Comparison of ENCODE assay signal across 29 cellular contexts in the genomic region with DNA sequence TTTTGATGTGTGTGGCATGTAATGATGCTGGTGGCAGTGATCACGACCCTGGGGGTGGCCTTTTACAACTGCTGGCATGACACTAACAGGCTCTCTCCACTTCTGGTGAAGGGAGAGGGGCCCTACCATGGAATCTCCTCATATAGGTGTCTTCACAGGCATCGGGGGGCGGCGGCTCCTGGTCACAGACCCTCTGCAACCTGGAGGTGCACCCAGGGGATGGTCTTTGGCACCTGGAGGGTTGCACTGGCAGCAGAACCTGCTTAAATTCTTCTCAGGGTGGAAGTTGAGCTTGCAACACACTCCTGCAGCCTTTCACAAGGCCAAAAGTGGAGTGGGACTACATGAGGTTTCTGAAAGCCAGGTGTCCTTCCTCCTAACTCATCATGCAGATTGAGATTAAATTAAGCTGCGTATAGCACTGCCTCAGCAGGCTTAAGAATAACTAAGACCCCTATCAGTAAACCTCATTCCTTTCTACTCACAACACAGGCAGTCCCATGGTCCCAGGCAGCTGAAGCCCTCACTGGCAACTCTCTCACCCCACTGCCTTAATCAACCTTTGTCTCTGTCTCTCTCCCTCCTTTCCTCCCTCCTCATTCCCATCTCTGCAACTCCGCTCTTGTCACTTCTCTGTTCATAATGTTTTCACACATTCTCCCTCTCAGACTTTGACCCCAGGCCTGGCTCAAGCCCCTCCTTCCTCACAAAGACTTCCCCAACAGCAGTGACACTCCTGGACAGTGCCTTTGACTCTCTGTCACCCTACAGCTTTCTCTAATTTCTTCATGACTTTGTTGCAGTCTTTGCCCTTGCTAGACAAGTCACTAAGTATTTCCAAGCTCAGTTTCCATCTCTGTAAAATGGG. TPM values are rescaled to one million over a fixed set of nuclear protein-coding genes. Genes with fewer than 3 reads are reported as not detected.
DNase-seq lines count a peak whose midpoint lies in the region; ATAC-seq, FAIRE-seq and TF ChIP-seq lines count a peak whose summit lies in the region.
"Had no signal": no experiment of that assay in that cellular context is flagged by ENCODE, and none has a peak within 500 bp of the region (broad histone marks: within the 10 kb centered on the region; RNA-seq: fewer than 3 reads in every experiment).

No MANE protein-coding gene starts in this region.

- no peaks in the 10 kb centered on the region for H3F3A ChIP-seq in neural progenitor cell (ENCODE audit: low read depth)

- no peak for TF ChIP-seq EP300 in esophagus muscularis mucosa (IDR thresholded peaks at IDR 0.05)

- peaks cover 2% of the 10 kb centered on the region for H3K27me3 Mint-ChIP-seq in neural progenitor cell (ENCODE audit: insufficient read depth, low read depth)

- DNase-seq in left ventricle myocardium inferior (no peak), Right ventricle myocardium superior (no peak), esophagus muscularis mucosa (ENCODE audit: extremely low spot score) (peak; percentile 90), neural progenitor cell (ENCODE audit: low spot score) (no peak), urothelium cell line (ENCODE audit: low spot score) (no peak), RCC 7860 (ENCODE audit: low spot score) (no peak), NCI-H2029 (lab: John Stamatoyannopoulos, UW) (no peak), NCI-H526 treated with DMSO at 0.1 percent for 48 hours (lab: John Stamatoyannopoulos, UW) (no peak)
- DNase-seq: activated CD4-positive, alpha-beta T cell treated with anti-CD3 and anti-CD28 coated beads, Interleukin-2, amount 50 U/mL, for 48 hours; activated naive CD4-positive, alpha-beta T cell treated with Interleukin-2 at 50 U/mL for 16 hours; activated T-cell treated with anti-CD3 and anti-CD28 coated beads, Interleukin-2, amount 50 U/mL, for 72 hours; AML-193; CD4-positive, alpha-beta memory T cell; dermis blood vessel endothelial cell; endodermal cell; foreskin fibroblast; HCEC 1CT; left lung; NCI-H146; NCI-H2107; NCI-H82; RPMI8226 had no signal

- no peak overlapping the region for H2AFZ ChIP-seq in neural progenitor cell (replicated peaks)

- H3K4me3 ChIP-seq in left ventricle myocardium inferior: no peak overlapping the region
- H3K4me3 ChIP-seq in esophagus muscularis mucosa: no peak overlapping the region
- no peak overlapping the region for H3K4me3 ChIP-seq in neural progenitor cell
- H3K4me3 ChIP-seq: left lung, suprapubic skin had no signal

- H3K79me2 ChIP-seq in neural progenitor cell (ENCODE audit: low read depth): no peaks in the 10 kb centered on the region

- TF ChIP-seq CTCF in left ventricle myocardium inferior (IDR thresholded peaks at IDR 0.05; ENCODE audit: borderline replicate concordance) (no peak), esophagus muscularis mucosa (IDR thresholded peaks at IDR 0.05) (no peak), neural progenitor cell (IDR thresholded peaks at IDR 0.05) (no peak)

- ATAC-seq in Right ventricle myocardium superior (ENCODE audit: poor library complexity): no peak
- ATAC-seq: activated CD4-positive, CD25-positive, alpha-beta regulatory T cell treated with anti-CD3 and anti-CD28 coated beads, Interleukin-2, amount 50 U/mL, for 24 hours; activated T-cell treated with anti-CD3 and anti-CD28 coated beads, Interleukin-2, amount 50 U/mL, for 72 hours; left lung; stimulated activated memory B cell treated with anti-CD40 and anti-IgM and Interleukin-4, amounts not matched to agents 10 μg/mL and 1 μg/mL and 100 μg/mL, for 72 hours had no signal

- peak; percentile 74 for FAIRE-seq in urothelium cell line (lab: Jason Lieb, UNC)
- no peak for FAIRE-seq in RCC 7860 (lab: Jason Lieb, UNC)

- H3K36me3 ChIP-seq in left ventricle myocardium inferior (peaks cover 12% of the 10 kb centered on the region), esophagus muscularis mucosa (peaks cover 0 to 9% (median 3%) of the 10 kb centered on the region in 4 donors), neural progenitor cell (no peaks in the 10 kb centered on the region)
- H3K36me3 ChIP-seq: left lung, neutrophil, suprapubic skin had no signal

- H3K36me3 Mint-ChIP-seq in neural progenitor cell: peaks cover 2% of the 10 kb centered on the region
- H3K36me3 Mint-ChIP-seq: stimulated activated memory B cell treated with anti-CD40 and anti-IgM and Interleukin-4, amounts not matched to agents 10 μg/mL and 1 μg/mL and 100 μg/mL, for 72 hours had no signal

- intact Hi-C loops in left ventricle myocardium inferior (cut with micrococcal nuclease): no loop called here
- intact Hi-C loops in Right ventricle myocardium superior (cut with DNase I): no loop called here
- intact Hi-C loops in esophagus muscularis mucosa (cut with DNase I): no loop called here

- no peak overlapping the region for H3K4me2 ChIP-seq in neural progenitor cell

- H3K27ac ChIP-seq in left ventricle myocardium inferior (replicated peaks): peak overlapping the region; percentile 86
- H3K27ac ChIP-seq in esophagus muscularis mucosa (replicated peaks in 1 of 4): peak overlapping the region; percentile 82 to 92 (median 84)
- no peak overlapping the region for H3K27ac ChIP-seq in neural progenitor cell
- H3K27ac ChIP-seq: left lung, neutrophil, suprapubic skin had no signal

- TF ChIP-seq POLR2A in esophagus muscularis mucosa (IDR thresholded peaks at IDR 0.05; ENCODE audit: low read depth): no peak

- H3K27me3 ChIP-seq in left ventricle myocardium inferior (ENCODE audit: low read depth): no peaks in the 10 kb centered on the region
- H3K27me3 ChIP-seq in esophagus muscularis mucosa: no peaks in the 10 kb centered on the region
- H3K27me3 ChIP-seq in neural progenitor cell: no peaks in the 10 kb centered on the region
- H3K27me3 ChIP-seq: left lung, suprapubic skin had no signal

- H3K9ac ChIP-seq in neural progenitor cell: no peak overlapping the region

- H3K9me3 ChIP-seq in left ventricle myocardium inferior (replicated peaks) (no peaks in the 10 kb centered on the region), esophagus muscularis mucosa (no peaks in the 10 kb centered on the region), neural progenitor cell (ENCODE audit: low read depth) (no peaks in the 10 kb centered on the region)
- H3K9me3 ChIP-seq: left lung, neutrophil, suprapubic skin had no signal

- H3K9me3 Mint-ChIP-seq in neural progenitor cell: no peaks in the 10 kb centered on the region
- H3K9me3 Mint-ChIP-seq: activated T-cell treated with anti-CD3 and anti-CD28 coated beads, Interleukin-2, amount 50 U/mL, for 72 hours; CD4-positive, alpha-beta memory T cell; central memory CD8-positive, alpha-beta T cell; endodermal cell; stimulated activated memory B cell treated with anti-CD40 and anti-IgM and Interleukin-4, amounts not matched to agents 10 μg/mL and 1 μg/mL and 100 μg/mL, for 72 hours had no signal

- peaks cover 6% of the 10 kb centered on the region for H3K4me1 Mint-ChIP-seq in neural progenitor cell
- H3K4me1 Mint-ChIP-seq: CD4-positive, alpha-beta memory T cell; central memory CD8-positive, alpha-beta T cell; stimulated activated memory B cell treated with anti-CD40 and anti-IgM and Interleukin-4, amounts not matched to agents 10 μg/mL and 1 μg/mL and 100 μg/mL, for 72 hours had no signal

- H3K4me3 Mint-ChIP-seq in neural progenitor cell: no peak overlapping the region
- H3K4me3 Mint-ChIP-seq: activated T-cell treated with anti-CD3 and anti-CD28 coated beads, Interleukin-2, amount 50 U/mL, for 72 hours; CD4-positive, alpha-beta memory T cell; central memory CD8-positive, alpha-beta T cell; endodermal cell; stimulated activated memory B cell treated with anti-CD40 and anti-IgM and Interleukin-4, amounts not matched to agents 10 μg/mL and 1 μg/mL and 100 μg/mL, for 72 hours had no signal

- no peaks in the 10 kb centered on the region for H4K20me1 ChIP-seq in neural progenitor cell (ENCODE audit: low read depth)

- H3K27ac Mint-ChIP-seq in neural progenitor cell: peak overlapping the region; percentile 9
- H3K27ac Mint-ChIP-seq: activated T-cell treated with anti-CD3 and anti-CD28 coated beads, Interleukin-2, amount 50 U/mL, for 72 hours; endodermal cell; progenitor cell of endocrine pancreas; stimulated activated memory B cell treated with anti-CD40 and anti-IgM and Interleukin-4, amounts not matched to agents 10 μg/mL and 1 μg/mL and 100 μg/mL, for 72 hours had no signal

- H3K4me1 ChIP-seq in left ventricle myocardium inferior (peaks cover 100% of the 10 kb centered on the region), esophagus muscularis mucosa (peaks cover 95 to 100% (median 100%) of the 10 kb centered on the region in 4 donors), neural progenitor cell (no peaks in the 10 kb centered on the region)

- WGBS in esophagus muscularis mucosa: 80% methylated on average over 5 of the region's 6 CpGs

RNA-seq across cellular contexts. Expression of a gene that starts 18.9 kb away (rescaled TPM):
- 35.2 TPM for total RNA-seq in left ventricle myocardium inferior
- total RNA-seq in Right ventricle myocardium superior: 39.5 TPM
- 10 to 100 TPM; 40.4 to 77.2 (median 57.5) TPM for total RNA-seq in esophagus muscularis mucosa
- 22.0 and 24.7 TPM in 2 replicates for total RNA-seq in neural progenitor cell (ENCODE audit: low replicate concordance)
- total RNA-seq: CD4-positive, alpha-beta memory T cell; SK-MEL-5 had no signal
